ENCODE assay signal across 1 cellular context in genomic region chr3:140421884-140422283, GRCh38.
TF ChIP-seq lines count a peak whose summit lies in the region.

No MANE protein-coding gene starts in this region.

TF ChIP-seq in H1, 55 proteins besides CTCF, POLR2A, EP300 and RAD21 (continued from another document):
- TF ChIP-seq TAF7 (optimal IDR thresholded peaks at IDR 0.05; ENCODE audit: borderline replicate concordance, low read depth, low read length) (no peak), TEAD4 (IDR thresholded peaks at IDR 0.05; ENCODE audit: low read depth, low read length) (no peak), SIX5 (IDR thresholded peaks at IDR 0.05; ENCODE audit: low read depth, low read length) (no peak), TCF12 (IDR thresholded peaks at IDR 0.05; ENCODE audit: low read depth, low read length) (no peak), EZH2 (IDR thresholded peaks at IDR 0.05; ENCODE audit: low read depth, low read length, severe bottlenecking) (no peak), CHD7 (IDR thresholded peaks at IDR 0.05; ENCODE audit: insufficient replicate concordance, low read length) (no peak), SUZ12 (IDR thresholded peaks at IDR 0.05; ENCODE audit: low read length) (no peak)
